12 cellular contexts compared by ENCODE assay signal in the genomic region with DNA sequence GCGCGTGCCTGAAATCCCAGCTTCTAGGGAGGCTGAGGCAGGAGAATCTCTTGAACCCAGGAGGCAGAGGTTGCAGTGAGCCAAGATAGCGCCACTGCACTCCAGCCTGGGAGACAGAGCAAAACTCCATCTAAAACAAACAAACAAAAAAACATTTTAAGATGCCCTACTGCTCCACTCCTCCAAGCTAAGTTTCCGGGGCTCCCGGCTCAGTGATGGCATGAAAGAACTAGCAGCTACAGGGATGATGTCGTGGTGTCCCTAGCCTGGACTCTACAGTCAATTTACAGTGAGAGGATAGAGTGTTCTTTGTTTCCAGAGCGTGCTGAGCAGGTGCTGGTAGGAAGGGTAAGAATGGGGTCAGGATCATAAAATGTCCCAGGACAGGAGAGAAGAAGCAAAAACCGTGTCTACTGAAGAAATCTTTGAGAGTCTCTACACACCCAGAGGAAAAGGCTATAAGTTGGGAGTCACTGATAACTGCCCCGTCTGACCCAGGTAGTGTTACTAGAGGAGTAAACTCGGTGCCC. TPM values are rescaled to one million over a fixed set of nuclear protein-coding genes. Genes with fewer than 3 reads are reported as not detected.
DNase-seq lines count a peak whose midpoint lies in the region; ATAC-seq and TF ChIP-seq lines count a peak whose summit lies in the region.
"Had no signal": no experiment of that assay in that cellular context is flagged by ENCODE, and none has a peak within 500 bp of the region (broad histone marks: within the 10 kb centered on the region; RNA-seq: fewer than 3 reads in every experiment).

No MANE protein-coding gene starts in this region.

- CTCF ChIA-PET in activated CD4-positive, alpha-beta memory T cell treated with anti-CD3 and anti-CD28 coated beads for 36 hours (lab: Charles Lee), result interaction anchor here (2.4 to 3.0 kb wide), 2 partner anchors 14 to 32 kb away, joined by 9 to 32 read pairs; a partner anchor contains a TSS

- H3K4me3 Mint-ChIP-seq in activated CD4-positive, alpha-beta memory T cell treated with anti-CD3 and anti-CD28 coated beads for 36 hours, result peak overlapping the region; percentile 13
- peak overlapping the region; percentile 46 to 70 (median 54) for H3K4me3 Mint-ChIP-seq in immature natural killer cell

- H3K27me3 Mint-ChIP-seq in activated CD4-positive, alpha-beta memory T cell treated with anti-CD3 and anti-CD28 coated beads for 36 hours, result no peaks in the 10 kb centered on the region
- peaks cover 6 to 8% (median 7%) of the 10 kb centered on the region in 3 donors for H3K27me3 Mint-ChIP-seq in immature natural killer cell (ENCODE audit: low read depth in 3 of 3)

- peaks cover 4% of the 10 kb centered on the region for H3K36me3 Mint-ChIP-seq in activated CD4-positive, alpha-beta memory T cell treated with anti-CD3 and anti-CD28 coated beads for 36 hours
- H3K36me3 Mint-ChIP-seq in immature natural killer cell, result no peaks in the 10 kb centered on the region

- WGBS in upper lobe of left lung, 2 donors, result 78 to 84% methylated on average over 10 of the region's 10 CpGs

- ATAC-seq in Right ventricle myocardium superior (ENCODE audit: poor library complexity) (no peak), left ventricle myocardium superior (no peak), upper lobe of left lung (ENCODE audit: low FRiP score in 2 of 2) (no peak)

- no peaks in the 10 kb centered on the region for H3K27me3 ChIP-seq in upper lobe of left lung
- H3K27me3 ChIP-seq: BE2C, esophagus squamous epithelium had no signal

- intact Hi-C loops in Right ventricle myocardium superior (cut with DNase I), result no loop called here
- intact Hi-C loops in left ventricle myocardium superior (cut with micrococcal nuclease), result no loop called here
- intact Hi-C loops in activated CD4-positive, alpha-beta memory T cell treated with anti-CD3 and anti-CD28 coated beads for 36 hours (cut with micrococcal nuclease), result loop anchor here (2.0 kb wide), 2 partner anchors 16 to 50 kb away; a partner anchor contains a TSS

- TF ChIP-seq CTCF in upper lobe of left lung (IDR thresholded peaks at IDR 0.05), result no peak

- no peak for TF ChIP-seq EP300 in upper lobe of left lung (IDR thresholded peaks at IDR 0.05)

- H3K27ac ChIP-seq in upper lobe of left lung, result no peak overlapping the region

- POLR2A ChIA-PET in activated CD4-positive, alpha-beta memory T cell treated with anti-CD3 and anti-CD28 coated beads for 36 hours (lab: Charles Lee), result interaction anchor here (1.3 to 2.6 kb wide), 5 partner anchors 14 to 86 kb away, joined by 5 to 32 read pairs (median 14); a partner anchor contains a TSS

- peaks cover 0 to 12% (median 4%) of the 10 kb centered on the region in 4 donors for H3K36me3 ChIP-seq in upper lobe of left lung
- H3K36me3 ChIP-seq: BE2C had no signal

- peaks cover 16 to 30% (median 22%) of the 10 kb centered on the region in 4 donors for H3K4me1 ChIP-seq in upper lobe of left lung
- H3K4me1 ChIP-seq: BE2C had no signal

- DNase-seq in Right ventricle myocardium superior (peak; percentile 6), left ventricle myocardium superior (no peak), immature natural killer cell (no peak), superior temporal gyrus (ENCODE audit: extremely low spot score) (peak; percentile 31), upper lobe of left lung (no peak), dermis blood vessel endothelial cell (no peak)
- no peak for DNase-seq in activated CD4-positive, alpha-beta memory T cell treated with anti-CD3 and anti-CD28 coated beads for 36 hours
- DNase-seq in activated CD4-positive, CD25-positive, alpha-beta regulatory T cell treated with anti-CD3 and anti-CD28 coated beads, Interleukin-2, amount 50 U/mL, for 72 hours, result no peak
- DNase-seq: BE2C, esophagus squamous epithelium, NCI-H1092 treated with DMSO at 0.1 percent for 48 hours, NCI-H774 had no signal

- H3K27ac Mint-ChIP-seq in activated CD4-positive, alpha-beta memory T cell treated with anti-CD3 and anti-CD28 coated beads for 36 hours, result no peak overlapping the region
- peak overlapping the region in 4 of 6 donors; percentile 20 to 72 (median 71) for H3K27ac Mint-ChIP-seq in immature natural killer cell

- H3K4me1 Mint-ChIP-seq in activated CD4-positive, alpha-beta memory T cell treated with anti-CD3 and anti-CD28 coated beads for 36 hours (ENCODE audit: low read depth), result peaks cover 16% of the 10 kb centered on the region
- peaks cover 13 to 22% of the 10 kb centered on the region in 2 donors for H3K4me1 Mint-ChIP-seq in immature natural killer cell

- H3K4me3 ChIP-seq in upper lobe of left lung, result no peak overlapping the region

- H3K9me3 Mint-ChIP-seq in activated CD4-positive, alpha-beta memory T cell treated with anti-CD3 and anti-CD28 coated beads for 36 hours, result no peaks in the 10 kb centered on the region
- no peaks in the 10 kb centered on the region for H3K9me3 Mint-ChIP-seq in immature natural killer cell

- H3K9me3 ChIP-seq in upper lobe of left lung, result no peaks in the 10 kb centered on the region
- H3K9me3 ChIP-seq: BE2C, esophagus squamous epithelium had no signal

- TF ChIP-seq POLR2A in upper lobe of left lung (IDR thresholded peaks at IDR 0.05), result no peak

RNA-seq across cellular contexts. Expression of a gene that starts 1.2 kb away (rescaled TPM):
- 9.7 TPM for total RNA-seq in Right ventricle myocardium superior
- total RNA-seq in left ventricle myocardium superior, result 10.1 TPM
- total RNA-seq in activated CD4-positive, alpha-beta memory T cell treated with anti-CD3 and anti-CD28 coated beads for 36 hours, result 1 to 10 TPM; 8.4 to 9.7 TPM
- 10 to 100 TPM in 1 of 3 donors, 1 to 10 TPM in 2; 4.1 to 14.2 (median 5.5) TPM for polyA plus RNA-seq in immature natural killer cell
- total RNA-seq in upper lobe of left lung, result 10 to 100 TPM in 3 of 6 donors, 1 to 10 TPM in 3; 7.3 to 15.3 (median 11.7) TPM
- 12.2 and 14.1 TPM in 2 replicates for total RNA-seq in dermis blood vessel endothelial cell

RNA-seq across cellular contexts. Expression of a gene that starts 6.2 kb away (rescaled TPM):
- total RNA-seq in Right ventricle myocardium superior (36.8 TPM), left ventricle myocardium superior (43.5 TPM), upper lobe of left lung (10 to 100 TPM; 15.8 to 62.9 (median 38.8) TPM), dermis blood vessel endothelial cell (42.7 and 76.1 TPM in 2 replicates)
- total RNA-seq in activated CD4-positive, alpha-beta memory T cell treated with anti-CD3 and anti-CD28 coated beads for 36 hours, result 100 to 1,000 TPM; 116 to 124 TPM
- polyA plus RNA-seq in immature natural killer cell, result 100 to 1,000 TPM; 397 to 564 (median 472) TPM

RNA-seq across cellular contexts. Expression of a gene that starts 16.0 kb away (rescaled TPM):
- 9.2 TPM for total RNA-seq in Right ventricle myocardium superior
- 8.8 TPM for total RNA-seq in left ventricle myocardium superior
- 10 to 100 TPM; 11.9 to 12.0 TPM for total RNA-seq in activated CD4-positive, alpha-beta memory T cell treated with anti-CD3 and anti-CD28 coated beads for 36 hours
- 1 to 10 TPM; 3.8 to 9.6 (median 7.3) TPM for polyA plus RNA-seq in immature natural killer cell
- 10 to 100 TPM; 16.7 to 51.3 (median 27.0) TPM for total RNA-seq in upper lobe of left lung
- total RNA-seq in dermis blood vessel endothelial cell, result 35.7 and 40.2 TPM in 2 replicates

RNA-seq across cellular contexts. Expression of a gene that starts 26.9 kb away (rescaled TPM):
- 14.0 TPM for total RNA-seq in Right ventricle myocardium superior
- total RNA-seq in left ventricle myocardium superior, result 15.1 TPM
- total RNA-seq in activated CD4-positive, alpha-beta memory T cell treated with anti-CD3 and anti-CD28 coated beads for 36 hours, result 10 to 100 TPM; 37.6 to 43.0 TPM
- polyA plus RNA-seq in immature natural killer cell, result 10 to 100 TPM; 11.2 to 19.0 (median 14.5) TPM
- total RNA-seq in upper lobe of left lung, result 10 to 100 TPM; 18.9 to 31.5 (median 28.6) TPM
- total RNA-seq in dermis blood vessel endothelial cell, result 28.9 and 30.0 TPM in 2 replicates

RNA-seq across cellular contexts. Expression of a gene that starts 27.9 kb away (rescaled TPM):
- 30.4 TPM for total RNA-seq in Right ventricle myocardium superior
- 35.8 TPM for total RNA-seq in left ventricle myocardium superior
- 10 to 100 TPM; 56.0 to 62.3 TPM for total RNA-seq in activated CD4-positive, alpha-beta memory T cell treated with anti-CD3 and anti-CD28 coated beads for 36 hours
- 1 to 10 TPM in 2 of 3 donors, under 1 TPM in 1; 0.97 to 4.8 (median 1.1) TPM for polyA plus RNA-seq in immature natural killer cell
- total RNA-seq in upper lobe of left lung, result 10 to 100 TPM; 23.9 to 76.5 (median 46.3) TPM
- total RNA-seq in dermis blood vessel endothelial cell, result 6.5 and 11.1 TPM in 2 replicates

Comparison
In these comparisons a context has a peak if more than half of its experiments do, and no peak if none do; other contexts are left out.
1. DNase-seq: peak in Right ventricle myocardium superior (single experiment) and superior temporal gyrus (single experiment); none in left ventricle myocardium superior (single experiment), activated CD4-positive, alpha-beta memory T cell treated with anti-CD3 and anti-CD28 coated beads for 36 hours (single experiment), immature natural killer cell (0 of 3), activated CD4-positive, CD25-positive, alpha-beta regulatory T cell treated with anti-CD3 and anti-CD28 coated beads, Interleukin-2, amount 50 U/mL, for 72 hours (single experiment), upper lobe of left lung (0 of 2) and dermis blood vessel endothelial cell (single experiment).